In the genomic region with DNA sequence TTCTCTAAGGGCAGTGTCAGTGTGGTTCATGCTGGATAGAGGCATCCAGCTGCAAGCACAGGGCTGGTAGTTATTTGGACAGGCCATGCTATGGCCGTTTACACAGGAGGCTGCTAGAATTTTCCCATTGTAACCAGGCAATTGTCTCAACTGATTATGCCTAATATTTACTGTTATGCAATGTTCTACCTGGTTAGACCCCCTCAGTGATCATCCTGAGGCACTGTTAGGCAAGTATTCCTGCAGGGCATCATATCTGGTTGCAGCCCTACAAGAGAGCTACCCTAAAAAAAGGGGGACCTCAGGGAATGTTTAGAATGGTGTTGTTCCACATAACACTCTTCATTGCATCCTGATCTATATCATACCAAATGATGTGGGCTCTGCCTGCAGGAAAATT, we compare ENCODE assay signal across 31 cellular contexts.
"Had no signal": no experiment of that assay in that cellular context is flagged by ENCODE, and none has a peak within 500 bp of the region (broad histone marks: within the 10 kb centered on the region; RNA-seq: fewer than 3 reads in every experiment).

No MANE protein-coding gene starts in this region.

- DNase-seq: activated effector memory CD4-positive, alpha-beta T cell treated with anti-CD3 and anti-CD28 coated beads, Interleukin-2, amount 50 U/mL, for 16 hours; activated effector memory CD4-positive, alpha-beta T cell treated with Interleukin-2 at 50 U/mL for 16 hours; activated gamma-delta T cell; activated gamma-delta T cell treated with Interleukin-2 at 50 U/mL for 16 hours; activated naive CD4-positive, alpha-beta T cell; activated naive CD4-positive, alpha-beta T cell treated with anti-CD3 and anti-CD28 coated beads for 36 hours; activated naive CD4-positive, alpha-beta T cell treated with anti-CD3 and anti-CD28 coated beads, Interleukin-2, amount 10 ng/mL, durations not matched to agents 7 days and 5 days; activated naive CD4-positive, alpha-beta T cell treated with anti-CD3 and anti-CD28 coated beads, Interleukin-2, amount 50 U/mL, for 16 hours; activated naive CD4-positive, alpha-beta T cell treated with Interleukin-2 at 50 U/mL for 16 hours; activated naive CD8-positive, alpha-beta T cell treated with anti-CD3 and anti-CD28 coated beads for 36 hours; activated naive CD8-positive, alpha-beta T cell treated with anti-CD3 and anti-CD28 coated beads, Interleukin-2, amount 10 ng/mL, durations not matched to agents 7 days and 5 days; activated naive CD8-positive, alpha-beta T cell treated with anti-CD3 and anti-CD28 coated beads, Interleukin-2, amount 50 U/mL, for 24 hours; activated T-cell treated with anti-CD3 and anti-CD28 coated beads for 4 hours; activated T-cell treated with anti-CD3 and anti-CD28 coated beads, Interleukin-2, amount 50 U/mL, for 1 hour; activated T-cell treated with anti-CD3 and anti-CD28 coated beads, Interleukin-2, amount 50 U/mL, for 24 hours; activated T-cell treated with anti-CD3 and anti-CD28 coated beads, Interleukin-2, amount 50 U/mL, for 4 hours; activated T-cell treated with anti-CD3 and anti-CD28 coated beads, Interleukin-2, amount 50 U/mL, for 48 hours; activated T-cell treated with anti-CD3 and anti-CD28 coated beads, Interleukin-2, amount 50 U/mL, for 72 hours; adrenal gland; amniotic stem cell; amygdala; anterior cingulate cortex; aorta; body of pancreas; brain microvascular endothelial cell; caudate nucleus; central memory CD4-positive, alpha-beta T cell; cerebellar nuclear complex had no signal

- H3K27ac ChIP-seq: adrenal gland, ascending aorta, body of pancreas, brain microvascular endothelial cell, breast epithelium, cardiac muscle cell had no signal

- H3K27me3 ChIP-seq: adrenal gland, ascending aorta, body of pancreas, brain microvascular endothelial cell, breast epithelium, cardiac muscle cell had no signal

- H3K4me3 ChIP-seq: adrenal gland, ascending aorta, body of pancreas, breast epithelium, cardiac muscle cell had no signal

- H3K9me3 ChIP-seq: adrenal gland, ascending aorta, body of pancreas had no signal

- H3K36me3 ChIP-seq: adrenal gland, ascending aorta, brain microvascular endothelial cell, breast epithelium, cardiac muscle cell had no signal

- H3K4me1 ChIP-seq: adrenal gland, ascending aorta, body of pancreas, breast epithelium had no signal
